9 cellular contexts compared by ENCODE assay signal in genomic region chr17:48997827-48998556, GRCh38. TPM values are rescaled to one million over a fixed set of nuclear protein-coding genes. Genes with fewer than 3 reads are reported as not detected.
DNase-seq lines count a peak whose midpoint lies in the region; ATAC-seq, FAIRE-seq and TF ChIP-seq lines count a peak whose summit lies in the region.
"Had no signal": no experiment of that assay in that cellular context is flagged by ENCODE, and none has a peak within 500 bp of the region (broad histone marks: within the 10 kb centered on the region; RNA-seq: fewer than 3 reads in every experiment).

No MANE protein-coding gene starts in this region.

- H3K27me3 ChIP-seq in HepG2 (ENCODE audit: control insufficient read depth in 1 of 2, insufficient read depth in 2 of 2, low read length in 2 of 2) (peaks cover 0 to 3% of the 10 kb centered on the region in 2 experiments; a peak in 1 of 5 replicates), right lobe of liver (peaks cover 22 to 61% of the 10 kb centered on the region in 2 donors), iPS-18a (ENCODE audit: control insufficient read depth, insufficient read depth, low read length) (no peaks in the 10 kb centered on the region), vagina (peaks cover 20% of the 10 kb centered on the region)

- intact Hi-C loops in HepG2 (cut with micrococcal nuclease; ENCODE audit: unreplicated experiment) = loop anchor here (2.0 kb wide), 2 partner anchors 35 to 43 kb away; no protein-coding TSS in a partner anchor
- intact Hi-C loops in right lobe of liver (cut with DNase I) = no loop called here
- intact Hi-C loops in vagina (cut with DNase I) = no loop called here

- 2% methylated on average over 35 of the region's 58 CpGs for WGBS in HepG2 (ENCODE audit: low lambda C conversion rate)
- 3% methylated on average over 32 of the region's 58 CpGs for WGBS in right lobe of liver (ENCODE audit: insufficient coverage, low coverage, low lambda C conversion rate, missing lambda C conversion rate)

- FAIRE-seq in HepG2 (lab: Jason Lieb, UNC) = no peak

- BruUV-seq in HepG2 (replicated peaks; lab: Mats Ljungman, UMichigan) = no TSS peak

- no peak for DNase-seq in HepG2 (ENCODE audit: low spot score)
- DNase-seq in right lobe of liver = no peak
- peak; percentile 63 for DNase-seq in activated CD8-positive, alpha-beta memory T cell treated with anti-CD3 and anti-CD28 coated beads for 24 hours
- peak; percentile 60 to 82 for DNase-seq in vagina (ENCODE audit: extremely low spot score in 2 of 2)
- no peak for DNase-seq in NCI-H226
- no peak for DNase-seq in putamen (ENCODE audit: low spot score)
- no peak for DNase-seq in NCI-H526 treated with DMSO at 0.1 percent for 48 hours (lab: John Stamatoyannopoulos, UW)
- DNase-seq: NCI-H446 had no signal

- CTCF ChIA-PET in HepG2 (lab: Yijun Ruan, JAX; ENCODE audit: low intra/inter-chr PET ratio, low total read pairs) = interaction anchor here (1.4 kb wide), 1 partner anchor 44 kb away, joined by 3 read pairs; no protein-coding TSS in a partner anchor

- TF ChIP-seq CTCF in HepG2 (CRISPR knock-in tag; IDR thresholded peaks at IDR 0.05) (no peak), right lobe of liver (IDR thresholded peaks at IDR 0.05) (no peak), vagina (IDR thresholded peaks at IDR 0.05) (no peak)

- H3K9ac ChIP-seq in HepG2 (ENCODE audit: insufficient read depth, low read depth, low read length) (peak overlapping the region; percentile 99), iPS-18a (ENCODE audit: low read length) (peak overlapping the region; percentile 100)

- TF ChIP-seq POLR2A in HepG2 (IDR thresholded peaks at IDR 0.05; ENCODE audit: insufficient read depth in 1 of 2, low read depth in 2 of 2, low read length in 2 of 2) = no peak; a peak in 3 of 4 replicates
- no peak for TF ChIP-seq POLR2A in right lobe of liver (IDR thresholded peaks at IDR 0.05)
- TF ChIP-seq POLR2A in vagina (IDR thresholded peaks at IDR 0.05) = no peak

- TF ChIP-seq EP300 in HepG2 (IDR thresholded peaks at IDR 0.05; ENCODE audit: low read depth in 2 of 2, low read length in 2 of 2) (0 out of 4 replicates have a peak, but pooled peaks of 1 of the 2 experiments have one; percentile 7), HepG2 (CRISPR knock-in tag; IDR thresholded peaks at IDR 0.05; ENCODE audit: borderline replicate concordance) (no peak)

- no peak overlapping the region for H2AFZ ChIP-seq in HepG2 (ENCODE audit: low read length)

- POLR2A ChIA-PET in HepG2 (lab: Yijun Ruan, JAX) = interaction anchor here (0.5 to 8.6 kb wide), 17 partner anchors 9 to 105 kb away, joined by 3 to 268 read pairs (median 17); partner anchors contain the start of genes ATP5MC1, GIP, SNF8 and UBE2Z

- H3K4me3 ChIP-seq in HepG2 (replicated peaks in 1 of 3; ENCODE audit: insufficient read depth in 1 of 3, low read depth in 2 of 3, low read length in 3 of 3) (peak overlapping the region; percentile 87 to 97 (median 90)), right lobe of liver (no peak overlapping the region), iPS-18a (ENCODE audit: low read length) (peak overlapping the region; percentile 99), vagina (peak overlapping the region; percentile 9 to 28)

- H3K4me2 ChIP-seq in HepG2 (ENCODE audit: low read depth, low read length) = peak overlapping the region; percentile 87

- peaks cover 31% of the 10 kb centered on the region for H3K4me1 ChIP-seq in HepG2 (ENCODE audit: insufficient read depth, low read length)
- peaks cover 0 to 2% (median 0%) of the 10 kb centered on the region in 4 donors for H3K4me1 ChIP-seq in right lobe of liver
- peaks cover 32% of the 10 kb centered on the region for H3K4me1 ChIP-seq in iPS-18a (ENCODE audit: control insufficient read depth, low read depth, low read length)
- H3K4me1 ChIP-seq in vagina = peaks cover 35% of the 10 kb centered on the region

- H3K36me3 ChIP-seq in HepG2 (replicated peaks in 1 of 2; ENCODE audit: control insufficient read depth in 1 of 2, insufficient read depth in 2 of 2, low read length in 2 of 2) (no peaks in the 10 kb centered on the region), right lobe of liver (no peaks in the 10 kb centered on the region), iPS-18a (ENCODE audit: control insufficient read depth, low read depth, low read length) (peaks cover 12% of the 10 kb centered on the region), vagina (no peaks in the 10 kb centered on the region)

- H4K20me1 ChIP-seq in HepG2 (ENCODE audit: insufficient read depth, low read length) = peaks cover 7% of the 10 kb centered on the region

- peak overlapping the region; percentile 95 for H3K27ac ChIP-seq in HepG2 (ENCODE audit: extremely low read length, insufficient read depth, low read length)
- no peak overlapping the region for H3K27ac ChIP-seq in right lobe of liver
- H3K27ac ChIP-seq in iPS-18a (ENCODE audit: low read length) = peak overlapping the region; percentile 81
- H3K27ac ChIP-seq in vagina = no peak overlapping the region

- H3K9me3 ChIP-seq in HepG2 (ENCODE audit: low read length) (no peaks in the 10 kb centered on the region), right lobe of liver (no peaks in the 10 kb centered on the region), iPS-18a (ENCODE audit: control insufficient read depth, low read depth, low read length) (no peaks in the 10 kb centered on the region), vagina (no peaks in the 10 kb centered on the region)

- in situ Hi-C loops in HepG2 (cut with HindIII; ENCODE audit: extremely low pct_ligation_motif_present, low pct_unique_long_range_greater_than_20kb) = no loop called here

- peak; percentile 10 for TF ChIP-seq RAD21 in HepG2 (CRISPR knock-in tag; IDR thresholded peaks at IDR 0.05)

- peaks cover 73% of the 10 kb centered on the region for H3K79me2 ChIP-seq in HepG2 (ENCODE audit: insufficient read depth, low read length)

- ATAC-seq in HepG2 (peak; percentile 8), right lobe of liver (no peak)

RNA-seq across cellular contexts. Expression of gene IGF2BP1, which starts 0.8 kb away (rescaled TPM):
- 75.1 and 116 TPM in 2 replicates for total RNA-seq in HepG2 (2016; rRNA removed; fragmentation: Illumina TruSeq; extraction: Trizol)
- total RNA-seq in HepG2 (2016; cell fraction: cytosol; rRNA removed; fragmentation: Illumina TruSeq; extraction: Trizol; ENCODE audit: low read depth) = 9.9 and 10.7 TPM in 2 replicates
- total RNA-seq in HepG2 (2016; cell fraction: insoluble cytoplasmic fraction; rRNA removed; fragmentation: Illumina TruSeq; extraction: Trizol) = 72.3 and 98.1 TPM in 2 replicates
- total RNA-seq in HepG2 (2016; cell fraction: membrane; rRNA removed; fragmentation: Illumina TruSeq; extraction: Trizol) = 48.4 and 51.3 TPM in 2 replicates
- total RNA-seq in HepG2 (2016; cell fraction: nucleus; rRNA removed; fragmentation: Illumina TruSeq; extraction: Trizol) = 85.9 and 101 TPM in 2 replicates
- 29.0 and 29.7 TPM in 2 replicates for polyA plus RNA-seq in HepG2 (2011; rRNA removed)
- 20.8 and 22.5 TPM in 2 replicates for polyA plus RNA-seq in HepG2 (2011; cell fraction: cytosol; rRNA removed)
- polyA plus RNA-seq in HepG2 (2011; cell fraction: nucleus; rRNA removed) = 55.5 and 77.0 TPM in 2 replicates
- 38.7 and 44.9 TPM in 2 replicates for polyA plus RNA-seq in HepG2 (2012)
- 5.3 and 5.9 TPM in 2 replicates for polyA plus RNA-seq in HepG2 (2016; cell fraction: cytosol; fragmentation: Illumina TruSeq; extraction: Trizol; ENCODE audit: low read depth)
- 74.2 and 94.4 TPM in 2 replicates for polyA plus RNA-seq in HepG2 (2016; cell fraction: insoluble cytoplasmic fraction; fragmentation: Illumina TruSeq; extraction: Trizol; ENCODE audit: low read depth)
- 16.6 and 19.1 TPM in 2 replicates for polyA plus RNA-seq in HepG2 (2016; cell fraction: membrane; fragmentation: Illumina TruSeq; extraction: Trizol; ENCODE audit: low read depth)
- polyA plus RNA-seq in HepG2 (2016; cell fraction: nucleus; fragmentation: Illumina TruSeq; extraction: Trizol; ENCODE audit: insufficient read depth, low read depth) = 92.5 and 99.5 TPM in 2 replicates
- 12.9 and 68.2 TPM in 2 replicates for polyA minus RNA-seq in HepG2 (2011; rRNA and poly(A)+ RNA removed; ENCODE audit: low replicate concordance)
- polyA minus RNA-seq in HepG2 (2011; cell fraction: cytosol; rRNA and poly(A)+ RNA removed) = 68.9 and 72.7 TPM in 2 replicates
- polyA minus RNA-seq in HepG2 (2011; cell fraction: nucleus; rRNA and poly(A)+ RNA removed) = 66.3 and 72.9 TPM in 2 replicates
- total RNA-seq in right lobe of liver = under 1 TPM in 1 of 6 experiments, not detected in 5; 0.56 TPM
- not detected for total RNA-seq in vagina

RNA-seq across cellular contexts. Expression of gene GIP, which starts 29.6 kb away (rescaled TPM):
- 0.73 TPM in 1 of 2 replicates, not detected in the other for total RNA-seq in HepG2 (2016; rRNA removed; fragmentation: Illumina TruSeq; extraction: Trizol)
- total RNA-seq in HepG2 (2016; cell fraction: cytosol; rRNA removed; fragmentation: Illumina TruSeq; extraction: Trizol; ENCODE audit: low read depth) = 0.71 and 1.1 TPM in 2 replicates
- total RNA-seq in HepG2 (2016; cell fraction: insoluble cytoplasmic fraction; rRNA removed; fragmentation: Illumina TruSeq; extraction: Trizol) = 0.39 and 0.52 TPM in 2 replicates
- total RNA-seq in HepG2 (2016; cell fraction: membrane; rRNA removed; fragmentation: Illumina TruSeq; extraction: Trizol) = 0.38 and 0.46 TPM in 2 replicates
- total RNA-seq in HepG2 (2016; cell fraction: nucleus; rRNA removed; fragmentation: Illumina TruSeq; extraction: Trizol) = not detected in 2 replicates
- 0.55 and 0.70 TPM in 2 replicates for polyA plus RNA-seq in HepG2 (2011; rRNA removed)
- polyA plus RNA-seq in HepG2 (2011; cell fraction: cytosol; rRNA removed) = 0.20 TPM in 1 of 2 replicates, not detected in the other
- not detected in 2 replicates for polyA plus RNA-seq in HepG2 (2011; cell fraction: nucleus; rRNA removed)
- 0.56 TPM in 1 of 2 replicates, not detected in the other for polyA plus RNA-seq in HepG2 (2012)
- 1.2 and 2.0 TPM in 2 replicates for polyA plus RNA-seq in HepG2 (2016; cell fraction: cytosol; fragmentation: Illumina TruSeq; extraction: Trizol; ENCODE audit: low read depth)
- 0.86 TPM in 1 of 2 replicates, not detected in the other for polyA plus RNA-seq in HepG2 (2016; cell fraction: insoluble cytoplasmic fraction; fragmentation: Illumina TruSeq; extraction: Trizol; ENCODE audit: low read depth)
- polyA plus RNA-seq in HepG2 (2016; cell fraction: membrane; fragmentation: Illumina TruSeq; extraction: Trizol; ENCODE audit: low read depth) = 0.58 and 0.61 TPM in 2 replicates
- not detected in 2 replicates for polyA plus RNA-seq in HepG2 (2016; cell fraction: nucleus; fragmentation: Illumina TruSeq; extraction: Trizol; ENCODE audit: insufficient read depth, low read depth)
- not detected in 2 replicates for polyA minus RNA-seq in HepG2 (2011; rRNA and poly(A)+ RNA removed; ENCODE audit: low replicate concordance)
- not detected in 2 replicates for polyA minus RNA-seq in HepG2 (2011; cell fraction: cytosol; rRNA and poly(A)+ RNA removed)
- polyA minus RNA-seq in HepG2 (2011; cell fraction: nucleus; rRNA and poly(A)+ RNA removed) = not detected in 2 replicates
- total RNA-seq in right lobe of liver = not detected
- total RNA-seq in vagina = not detected

RNA-seq across cellular contexts. Expression of gene SNF8, which starts 53.4 kb away (rescaled TPM):
- total RNA-seq in HepG2 (2016; rRNA removed; fragmentation: Illumina TruSeq; extraction: Trizol) (152 and 153 TPM in 2 replicates), right lobe of liver (10 to 100 TPM; 35.8 to 62.9 (median 47.5) TPM), vagina (64.1 TPM)
- 379 and 415 TPM in 2 replicates for total RNA-seq in HepG2 (2016; cell fraction: cytosol; rRNA removed; fragmentation: Illumina TruSeq; extraction: Trizol; ENCODE audit: low read depth)
- 132 and 156 TPM in 2 replicates for total RNA-seq in HepG2 (2016; cell fraction: insoluble cytoplasmic fraction; rRNA removed; fragmentation: Illumina TruSeq; extraction: Trizol)
- total RNA-seq in HepG2 (2016; cell fraction: membrane; rRNA removed; fragmentation: Illumina TruSeq; extraction: Trizol) = 389 and 390 TPM in 2 replicates
- 78.5 and 80.0 TPM in 2 replicates for total RNA-seq in HepG2 (2016; cell fraction: nucleus; rRNA removed; fragmentation: Illumina TruSeq; extraction: Trizol)
- 98.6 and 114 TPM in 2 replicates for polyA plus RNA-seq in HepG2 (2011; rRNA removed)
- 124 and 143 TPM in 2 replicates for polyA plus RNA-seq in HepG2 (2011; cell fraction: cytosol; rRNA removed)
- 64.9 and 71.3 TPM in 2 replicates for polyA plus RNA-seq in HepG2 (2011; cell fraction: nucleus; rRNA removed)
- polyA plus RNA-seq in HepG2 (2012) = 70.9 and 75.1 TPM in 2 replicates
- 660 and 736 TPM in 2 replicates for polyA plus RNA-seq in HepG2 (2016; cell fraction: cytosol; fragmentation: Illumina TruSeq; extraction: Trizol; ENCODE audit: low read depth)
- 201 and 220 TPM in 2 replicates for polyA plus RNA-seq in HepG2 (2016; cell fraction: insoluble cytoplasmic fraction; fragmentation: Illumina TruSeq; extraction: Trizol; ENCODE audit: low read depth)
- 492 and 571 TPM in 2 replicates for polyA plus RNA-seq in HepG2 (2016; cell fraction: membrane; fragmentation: Illumina TruSeq; extraction: Trizol; ENCODE audit: low read depth)
- 195 and 196 TPM in 2 replicates for polyA plus RNA-seq in HepG2 (2016; cell fraction: nucleus; fragmentation: Illumina TruSeq; extraction: Trizol; ENCODE audit: insufficient read depth, low read depth)
- 77.3 and 128 TPM in 2 replicates for polyA minus RNA-seq in HepG2 (2011; rRNA and poly(A)+ RNA removed; ENCODE audit: low replicate concordance)
- polyA minus RNA-seq in HepG2 (2011; cell fraction: cytosol; rRNA and poly(A)+ RNA removed) = 24.9 and 39.6 TPM in 2 replicates
- polyA minus RNA-seq in HepG2 (2011; cell fraction: nucleus; rRNA and poly(A)+ RNA removed) = 26.7 and 37.0 TPM in 2 replicates

Comparison
In these comparisons a context has a peak if more than half of its experiments do, and no peak if none do; other contexts are left out.
1. H3K27ac ChIP-seq: peak in HepG2 (single experiment) and iPS-18a (single experiment); none in right lobe of liver (0 of 3) and vagina (single experiment).
2. H3K4me3 ChIP-seq: peak in HepG2 (3 of 3), iPS-18a (single experiment) and vagina (2 of 2); none in right lobe of liver (0 of 3).
3. RNA of gene IGF2BP1, which starts 0.8 kb away (total RNA-seq): 9.9 to 116 TPM in HepG2; 0.56 TPM in right lobe of liver and not detected in vagina (single experiment); every median in the first group is over 4 times any median in the second.
4. DNase-seq: peak in activated CD8-positive, alpha-beta memory T cell treated with anti-CD3 and anti-CD28 coated beads for 24 hours (single experiment) and vagina (2 of 2); none in HepG2 (single experiment), right lobe of liver (0 of 3), NCI-H226 (single experiment), putamen (single experiment) and NCI-H526 treated with DMSO at 0.1 percent for 48 hours (single experiment).